In genomic region chr12:67456281-67456918, GRCh38 we compare ENCODE assay signal across 9 cellular contexts.
A peak's percentile ranks its signal among the peaks of the same experiment; 100 is the strongest.
DNase-seq lines count a peak whose midpoint lies in the region; ATAC-seq and TF ChIP-seq lines count a peak whose summit lies in the region.
"Had no signal": no experiment of that assay in that cellular context is flagged by ENCODE, and none has a peak within 500 bp of the region (broad histone marks: within the 10 kb centered on the region; RNA-seq: fewer than 3 reads in every experiment).

No MANE protein-coding gene starts in this region.

- CTCF ChIA-PET in T-cell (lab: Charles Lee): interaction anchor here in 1 of 2 donors (0.8 kb wide), 1 partner anchor 27 kb away, joined by 4 read pairs; no protein-coding TSS in a partner anchor
- CTCF ChIA-PET in Caco-2 (lab: Charles Lee): no interaction called here

- H3K4me3 Mint-ChIP-seq in T-cell (no peak overlapping the region), Caco-2 (ENCODE audit: unreplicated experiment) (no peak overlapping the region)

- H3K27ac Mint-ChIP-seq in T-cell: no peak overlapping the region
- no peak overlapping the region for H3K27ac Mint-ChIP-seq in Caco-2 (ENCODE audit: unreplicated experiment)

- BruUV-seq in Caco-2 (replicated peaks; lab: Mats Ljungman, UMichigan): no TSS peak

- H3K27me3 ChIP-seq in fibroblast of lung (ENCODE audit: control insufficient read depth, insufficient read depth, low read length) (no peaks in the 10 kb centered on the region), Caco-2 (replicated peaks; ENCODE audit: control insufficient read depth, insufficient read depth, low read length) (no peaks in the 10 kb centered on the region; the same call in 1 of the 2 replicates)

- H4K20me1 ChIP-seq in fibroblast of lung (ENCODE audit: control insufficient read depth, extremely low read depth, insufficient read depth, low read length): no peaks in the 10 kb centered on the region

- peaks cover 8% of the 10 kb centered on the region for H3K4me1 ChIP-seq in fibroblast of lung (ENCODE audit: control insufficient read depth, extremely low read depth, insufficient read depth, low read length)
- H3K4me1 ChIP-seq in Caco-2: no peaks in the 10 kb centered on the region

- H3K27me3 Mint-ChIP-seq in T-cell: no peaks in the 10 kb centered on the region
- H3K27me3 Mint-ChIP-seq in Caco-2 (ENCODE audit: insufficient read depth, unreplicated experiment): peaks cover 11% of the 10 kb centered on the region

- H3K36me3 ChIP-seq in fibroblast of lung (ENCODE audit: control insufficient read depth, insufficient read depth, low read length) (no peaks in the 10 kb centered on the region), Caco-2 (ENCODE audit: control insufficient read depth, insufficient read depth, low read length) (no peaks in the 10 kb centered on the region)

- H3K9me3 ChIP-seq in fibroblast of lung (ENCODE audit: control insufficient read depth, insufficient read depth, low read depth, low read length) (no peaks in the 10 kb centered on the region), Caco-2 (no peaks in the 10 kb centered on the region)

- intact Hi-C loops in sciatic nerve (cut with DNase I) (no loop called here), Caco-2 (cut with micrococcal nuclease; ENCODE audit: unreplicated experiment) (no loop called here)

- peak; percentile 76 for DNase-seq in NCI-H226
- DNase-seq in fibroblast of lung (ENCODE audit: low read depth in 2 of 2): peak; percentile 89 to 90
- no peak for DNase-seq in sciatic nerve (ENCODE audit: low spot score)
- DNase-seq in LoVo (ENCODE audit: low spot score): no peak
- DNase-seq in T-cell: no peak
- no peak for DNase-seq in Caco-2
- no peak for DNase-seq in activated gamma-delta T cell (lab: John Stamatoyannopoulos, UW)
- DNase-seq: SHP77 treated with DMSO at 0.1 percent for 48 hours had no signal

- ATAC-seq in GM21529 (IDR thresholded peaks at IDR 0.05; ENCODE audit: unreplicated experiment) (peak; percentile 28), sciatic nerve (peak; percentile 50), T-cell (replicated peaks in 1 of 4) (no peak)

- peaks cover 15 to 19% (median 16%) of the 10 kb centered on the region in 3 donors for H3K4me1 Mint-ChIP-seq in T-cell
- H3K4me1 Mint-ChIP-seq in Caco-2 (ENCODE audit: low read depth, unreplicated experiment): no peaks in the 10 kb centered on the region

- H3K4me2 ChIP-seq in fibroblast of lung (ENCODE audit: extremely low read depth, insufficient read depth, low read length): no peak overlapping the region

- TF ChIP-seq CTCF in fibroblast of lung (conservative IDR thresholded peaks at IDR 0.05 in 1 of 2, IDR thresholded peaks at IDR 0.05 in 1 of 2; ENCODE audit: low read depth in 1 of 2, low read length in 2 of 2): no peak
- TF ChIP-seq CTCF in Caco-2 (IDR thresholded peaks at IDR 0.05; ENCODE audit: insufficient read depth in 1 of 2, low read depth in 1 of 2, low read length in 1 of 2, severe bottlenecking in 1 of 2, unreplicated experiment in 1 of 2): no peak

- H3K4me3 ChIP-seq in fibroblast of lung (replicated peaks in 1 of 4; ENCODE audit: control extremely low read depth in 1 of 4, insufficient read depth in 1 of 4, low read depth in 3 of 4, low read length in 4 of 4) (no peak overlapping the region), Caco-2 (ENCODE audit: low read depth, low read length) (no peak overlapping the region)

- no peaks in the 10 kb centered on the region for H3K79me2 ChIP-seq in fibroblast of lung (ENCODE audit: control insufficient read depth, insufficient read depth, low read length)

- H3K27ac ChIP-seq in fibroblast of lung (ENCODE audit: insufficient read depth, low read length): no peak overlapping the region

- H3K36me3 Mint-ChIP-seq in T-cell: no peaks in the 10 kb centered on the region
- H3K36me3 Mint-ChIP-seq in Caco-2 (ENCODE audit: insufficient read depth, unreplicated experiment): no peaks in the 10 kb centered on the region

- H2AFZ ChIP-seq in fibroblast of lung (ENCODE audit: low read length): no peak overlapping the region

- H3K9ac ChIP-seq in fibroblast of lung (ENCODE audit: insufficient read depth, low read length): no peak overlapping the region

- POLR2A ChIA-PET in T-cell (lab: Charles Lee) (interaction anchor here in 1 of 2 donors (0.6 kb wide), 1 partner anchor 14 kb away, joined by 3 read pairs; no protein-coding TSS in a partner anchor), Caco-2 (lab: Charles Lee) (no interaction called here)

- H3K9me3 Mint-ChIP-seq in T-cell (peaks cover 0 to 3% (median 0%) of the 10 kb centered on the region in 3 donors), Caco-2 (ENCODE audit: unreplicated experiment) (no peaks in the 10 kb centered on the region)

Comparison
In these comparisons a context has a peak if more than half of its experiments do, and no peak if none do; other contexts are left out.
1. ATAC-seq: peak in GM21529 (single experiment) and sciatic nerve (single experiment); none in T-cell (0 of 4).
2. DNase-seq: peak in NCI-H226 (single experiment) and fibroblast of lung (2 of 2); none in sciatic nerve (single experiment), LoVo (single experiment), T-cell (0 of 34), Caco-2 (0 of 2) and activated gamma-delta T cell (single experiment).